8 cellular contexts compared by ENCODE assay signal in the genomic region with DNA sequence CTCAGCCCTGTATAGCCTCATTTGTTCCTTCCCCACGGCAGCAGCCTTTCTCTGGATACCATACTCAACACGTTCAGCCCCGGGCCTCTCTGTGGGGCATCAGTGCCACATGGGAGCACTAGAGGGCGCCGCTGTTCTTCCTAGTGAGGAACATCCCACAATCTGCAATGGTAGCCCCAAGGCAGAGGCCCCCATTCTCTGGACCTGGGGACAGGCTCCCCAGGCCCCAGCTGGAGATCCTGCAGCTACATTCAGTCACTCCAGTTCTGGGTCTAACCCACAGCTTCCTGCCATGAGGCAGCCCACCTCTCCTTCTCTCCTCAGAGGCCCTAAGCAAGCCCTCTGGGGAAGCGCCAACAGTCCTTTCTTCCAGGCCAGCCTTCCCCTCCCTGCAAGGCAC. TPM values are rescaled to one million over a fixed set of nuclear protein-coding genes. Genes with fewer than 3 reads are reported as not detected.
A peak's percentile ranks its signal among the peaks of the same experiment; 100 is the strongest.
DNase-seq lines count a peak whose midpoint lies in the region; ATAC-seq and TF ChIP-seq lines count a peak whose summit lies in the region.

No MANE protein-coding gene starts in this region.

- H3K4me1 ChIP-seq in right lobe of liver: peaks cover 0 to 7% (median 1%) of the 10 kb centered on the region in 4 donors

- H3K4me3 ChIP-seq in choroid plexus epithelial cell (ENCODE audit: low read depth, low read length): no peak overlapping the region
- no peak overlapping the region for H3K4me3 ChIP-seq in right lobe of liver

- DNase-seq in AG09319 (ENCODE audit: extremely low read depth, low read depth): no peak
- DNase-seq in NCI-H446 (lab: John Stamatoyannopoulos, UW): peak; percentile 17 to 72
- DNase-seq in activated CD4-positive, alpha-beta T cell treated with anti-CD3 and anti-CD28 coated beads for 48 hours: peak; percentile 90
- peak; percentile 81 for DNase-seq in choroid plexus epithelial cell (ENCODE audit: low read depth)
- DNase-seq in right lobe of liver: peak; percentile 86 to 88 (median 87)
- DNase-seq in stimulated activated CD4-positive, alpha-beta T cell treated with anti-CD3 and anti-CD28 coated beads, TNF-alpha, amount 100 ng/mL, for 24 hours (ENCODE audit: low read depth in 3 of 3): peak; percentile 56 to 82 (median 68)

- TF ChIP-seq CTCF in AG09319 (IDR thresholded peaks at IDR 0.05; ENCODE audit: low read depth, low read length) (peak; percentile 96), choroid plexus epithelial cell (conservative IDR thresholded peaks at IDR 0.05; ENCODE audit: low read depth, low read length) (peak; percentile 95), right lobe of liver (IDR thresholded peaks at IDR 0.05) (peak; percentile 91 to 97 (median 96))

- WGBS in right lobe of liver (ENCODE audit: insufficient coverage, low coverage, low lambda C conversion rate, missing lambda C conversion rate): 0% methylated on average over 5 of the region's 6 CpGs

- no peak overlapping the region for H3K27ac ChIP-seq in right lobe of liver

- peak; percentile 84 for ATAC-seq in GM18861 (IDR thresholded peaks at IDR 0.05; ENCODE audit: unreplicated experiment)
- peak; percentile 88 for ATAC-seq in HG03095 (IDR thresholded peaks at IDR 0.05; ENCODE audit: unreplicated experiment)
- peak; percentile 88 to 95 (median 90) for ATAC-seq in right lobe of liver

- no peaks in the 10 kb centered on the region for H3K27me3 ChIP-seq in right lobe of liver

- intact Hi-C loops in right lobe of liver (cut with DNase I): loop anchor here in 1 of 2 donors (5.0 to 10.0 kb wide), 2 partner anchors 72 to 191 kb away; no protein-coding TSS in a partner anchor

- H3K9me3 ChIP-seq in right lobe of liver: no peaks in the 10 kb centered on the region

- no peaks in the 10 kb centered on the region for H3K36me3 ChIP-seq in right lobe of liver

- no peak for TF ChIP-seq POLR2A in right lobe of liver (IDR thresholded peaks at IDR 0.05)

RNA-seq across cellular contexts. Expression of a gene that starts 14.2 kb away (rescaled TPM):
- total RNA-seq in right lobe of liver: 10 to 100 TPM; 33.1 to 73.4 (median 56.6) TPM

RNA-seq across cellular contexts. Expression of a gene that starts 27.1 kb away (rescaled TPM):
- total RNA-seq in right lobe of liver: 10 to 100 TPM in 3 of 6 experiments, 1 to 10 TPM in 3; 4.5 to 12.7 (median 9.0) TPM
